In the genomic region with DNA sequence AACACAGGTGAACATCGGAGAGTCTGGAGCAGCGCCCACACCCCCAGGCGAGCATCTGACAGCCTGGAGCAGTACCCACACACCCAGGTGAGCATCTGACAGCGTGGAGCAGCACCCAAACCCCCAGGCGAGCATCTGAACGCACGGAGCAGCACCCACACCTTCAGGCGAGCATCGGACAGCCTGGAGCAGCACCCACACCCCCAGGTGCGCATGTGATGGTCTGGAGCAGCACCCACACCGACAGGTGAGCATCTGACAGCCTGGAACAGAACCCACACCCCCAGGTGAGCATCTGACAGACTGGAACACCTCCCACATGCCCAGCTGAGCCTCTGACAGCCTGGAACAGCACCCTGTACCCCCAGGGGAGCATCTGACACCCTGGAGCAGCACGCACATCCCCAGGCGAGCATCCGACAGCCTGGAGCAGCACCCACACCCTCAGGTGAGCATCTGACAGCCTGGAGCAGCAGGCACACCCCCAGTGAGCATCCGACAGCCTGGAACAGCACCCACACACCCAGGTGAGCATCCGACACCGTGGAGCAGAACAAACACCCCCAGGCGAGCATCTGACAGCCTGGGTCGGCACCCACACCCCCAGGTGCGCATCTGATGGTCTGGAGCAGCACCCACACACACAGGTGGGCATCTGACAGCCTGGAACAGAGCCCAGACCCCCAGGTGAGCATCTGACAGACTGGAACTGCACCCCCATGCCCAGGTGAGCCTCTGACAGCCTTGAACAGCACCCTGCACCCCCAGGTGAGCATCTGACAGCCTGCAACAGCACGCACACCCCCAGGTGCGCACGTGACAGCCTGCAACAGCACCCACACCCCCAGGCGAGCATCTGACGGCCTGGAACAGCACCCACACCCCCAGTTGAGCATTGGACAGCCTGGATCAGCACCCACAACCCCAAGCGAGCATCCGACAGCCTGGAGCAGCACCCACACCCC, we compare ENCODE assay signal across 1 cellular context. TPM values are rescaled to one million over a fixed set of nuclear protein-coding genes. Genes with fewer than 3 reads are reported as not detected.
"Had no signal": no experiment of that assay in that cellular context is flagged by ENCODE, and none has a peak within 500 bp of the region (broad histone marks: within the 10 kb centered on the region; RNA-seq: fewer than 3 reads in every experiment).

No MANE protein-coding gene starts in this region.

RNA-seq across cellular contexts. Expression of a gene that starts 50.4 kb away (rescaled TPM):
- total RNA-seq: cardiac muscle cell had no signal
- polyA plus RNA-seq: cardiac muscle cell had no signal
